ENCODE assay signal across 1 cellular context in genomic region chr4:188534917-188535316, GRCh38.
TF ChIP-seq lines count a peak whose summit lies in the region.

No MANE protein-coding gene starts in this region.

TF ChIP-seq in HepG2, 621 proteins besides CTCF, POLR2A, EP300 and RAD21 (continued from another document and continues in another):
- TF ChIP-seq, protein P1, sequence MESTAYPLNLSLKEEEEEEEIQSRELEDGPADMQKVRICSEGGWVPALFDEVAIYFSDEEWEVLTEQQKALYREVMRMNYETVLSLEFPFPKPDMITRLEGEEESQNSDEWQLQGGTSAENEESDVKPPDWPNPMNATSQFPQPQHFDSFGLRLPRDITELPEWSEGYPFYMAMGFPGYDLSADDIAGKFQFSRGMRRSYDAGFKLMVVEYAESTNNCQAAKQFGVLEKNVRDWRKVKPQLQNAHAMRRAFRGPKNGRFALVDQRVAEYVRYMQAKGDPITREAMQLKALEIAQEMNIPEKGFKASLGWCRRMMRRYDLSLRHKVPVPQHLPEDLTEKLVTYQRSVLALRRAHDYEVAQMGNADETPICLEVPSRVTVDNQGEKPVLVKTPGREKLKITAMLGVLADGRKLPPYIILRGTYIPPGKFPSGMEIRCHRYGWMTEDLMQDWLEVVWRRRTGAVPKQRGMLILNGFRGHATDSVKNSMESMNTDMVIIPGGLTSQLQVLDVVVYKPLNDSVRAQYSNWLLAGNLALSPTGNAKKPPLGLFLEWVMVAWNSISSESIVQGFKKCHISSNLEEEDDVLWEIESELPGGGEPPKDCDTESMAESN (CRISPR knock-in tag; conservative IDR thresholded peaks at IDR 0.05): no peak
- TF ChIP-seq CREBL2 (CRISPR knock-in tag; IDR thresholded peaks at IDR 0.05; ENCODE audit: borderline replicate concordance) (no peak), PHF5A (CRISPR knock-in tag; IDR thresholded peaks at IDR 0.05; ENCODE audit: low read depth, unreplicated experiment) (no peak), ZNF670 (CRISPR knock-in tag; IDR thresholded peaks at IDR 0.05; ENCODE audit: borderline replicate concordance) (peak; percentile 66; the same call in 1 of the 2 replicates), KDM5A (IDR thresholded peaks at IDR 0.05; ENCODE audit: borderline replicate concordance, low read length) (no peak), RARA (CRISPR knock-in tag; IDR thresholded peaks at IDR 0.05) (peak; percentile 96), DPF2 (CRISPR knock-in tag; IDR thresholded peaks at IDR 0.05; ENCODE audit: borderline replicate concordance, low read depth) (no peak), PCBP1 (IDR thresholded peaks at IDR 0.05; ENCODE audit: borderline replicate concordance, low read depth, low read length) (no peak), NFYB (CRISPR knock-in tag; IDR thresholded peaks at IDR 0.05) (peak; percentile 35; the same call in 1 of the 2 replicates), SMAD1 (CRISPR knock-in tag; IDR thresholded peaks at IDR 0.05; ENCODE audit: borderline replicate concordance, low read depth) (no peak), RFX1 (IDR thresholded peaks at IDR 0.05) (no peak), PHF20 (CRISPR knock-in tag; IDR thresholded peaks at IDR 0.05) (no peak), ZBTB10 (CRISPR knock-in tag; IDR thresholded peaks at IDR 0.05; ENCODE audit: borderline replicate concordance) (no peak), SRSF4 (IDR thresholded peaks at IDR 0.05; ENCODE audit: low read depth, low read length, poor library complexity, severe bottlenecking) (no peak), ZFYVE20 (CRISPR knock-in tag; IDR thresholded peaks at IDR 0.05; ENCODE audit: borderline replicate concordance, low read depth) (no peak), REXO4 (CRISPR knock-in tag; IDR thresholded peaks at IDR 0.05; ENCODE audit: borderline replicate concordance) (no peak), GMEB2 (CRISPR knock-in tag; IDR thresholded peaks at IDR 0.05; ENCODE audit: low read depth) (no peak), MAX (IDR thresholded peaks at IDR 0.05) (no peak), ZBTB33 (CRISPR knock-in tag; IDR thresholded peaks at IDR 0.05) (no peak), U2AF1 (optimal IDR thresholded peaks at IDR 0.05; ENCODE audit: low read depth, low read length) (no peak), MIER3 (CRISPR knock-in tag; IDR thresholded peaks at IDR 0.05; ENCODE audit: borderline replicate concordance) (no peak), MIXL1 (CRISPR knock-in tag; IDR thresholded peaks at IDR 0.05) (peak; percentile 63), ZNF598 (CRISPR knock-in tag; IDR thresholded peaks at IDR 0.05; ENCODE audit: borderline replicate concordance) (no peak), AGO1 (IDR thresholded peaks at IDR 0.05; ENCODE audit: low read depth, low read length, poor library complexity, severe bottlenecking) (no peak), ZNF136 (CRISPR knock-in tag; IDR thresholded peaks at IDR 0.05; ENCODE audit: low read depth) (no peak)
- TF ChIP-seq, protein P2, sequence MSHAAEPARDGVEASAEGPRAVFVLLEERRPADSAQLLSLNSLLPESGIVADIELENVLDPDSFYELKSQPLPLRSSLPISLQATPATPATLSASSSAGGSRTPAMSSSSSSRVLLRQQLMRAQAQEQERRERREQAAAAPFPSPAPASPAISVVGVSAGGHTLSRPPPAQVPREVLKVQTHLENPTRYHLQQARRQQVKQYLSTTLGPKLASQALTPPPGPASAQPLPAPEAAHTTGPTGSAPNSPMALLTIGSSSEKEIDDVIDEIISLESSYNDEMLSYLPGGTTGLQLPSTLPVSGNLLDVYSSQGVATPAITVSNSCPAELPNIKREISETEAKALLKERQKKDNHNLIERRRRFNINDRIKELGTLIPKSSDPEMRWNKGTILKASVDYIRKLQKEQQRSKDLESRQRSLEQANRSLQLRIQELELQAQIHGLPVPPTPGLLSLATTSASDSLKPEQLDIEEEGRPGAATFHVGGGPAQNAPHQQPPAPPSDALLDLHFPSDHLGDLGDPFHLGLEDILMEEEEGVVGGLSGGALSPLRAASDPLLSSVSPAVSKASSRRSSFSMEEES (CRISPR knock-in tag; IDR thresholded peaks at IDR 0.05): 0 out of 2 replicates have a peak, but pooled peaks have one; percentile 17
- TF ChIP-seq, protein P3, sequence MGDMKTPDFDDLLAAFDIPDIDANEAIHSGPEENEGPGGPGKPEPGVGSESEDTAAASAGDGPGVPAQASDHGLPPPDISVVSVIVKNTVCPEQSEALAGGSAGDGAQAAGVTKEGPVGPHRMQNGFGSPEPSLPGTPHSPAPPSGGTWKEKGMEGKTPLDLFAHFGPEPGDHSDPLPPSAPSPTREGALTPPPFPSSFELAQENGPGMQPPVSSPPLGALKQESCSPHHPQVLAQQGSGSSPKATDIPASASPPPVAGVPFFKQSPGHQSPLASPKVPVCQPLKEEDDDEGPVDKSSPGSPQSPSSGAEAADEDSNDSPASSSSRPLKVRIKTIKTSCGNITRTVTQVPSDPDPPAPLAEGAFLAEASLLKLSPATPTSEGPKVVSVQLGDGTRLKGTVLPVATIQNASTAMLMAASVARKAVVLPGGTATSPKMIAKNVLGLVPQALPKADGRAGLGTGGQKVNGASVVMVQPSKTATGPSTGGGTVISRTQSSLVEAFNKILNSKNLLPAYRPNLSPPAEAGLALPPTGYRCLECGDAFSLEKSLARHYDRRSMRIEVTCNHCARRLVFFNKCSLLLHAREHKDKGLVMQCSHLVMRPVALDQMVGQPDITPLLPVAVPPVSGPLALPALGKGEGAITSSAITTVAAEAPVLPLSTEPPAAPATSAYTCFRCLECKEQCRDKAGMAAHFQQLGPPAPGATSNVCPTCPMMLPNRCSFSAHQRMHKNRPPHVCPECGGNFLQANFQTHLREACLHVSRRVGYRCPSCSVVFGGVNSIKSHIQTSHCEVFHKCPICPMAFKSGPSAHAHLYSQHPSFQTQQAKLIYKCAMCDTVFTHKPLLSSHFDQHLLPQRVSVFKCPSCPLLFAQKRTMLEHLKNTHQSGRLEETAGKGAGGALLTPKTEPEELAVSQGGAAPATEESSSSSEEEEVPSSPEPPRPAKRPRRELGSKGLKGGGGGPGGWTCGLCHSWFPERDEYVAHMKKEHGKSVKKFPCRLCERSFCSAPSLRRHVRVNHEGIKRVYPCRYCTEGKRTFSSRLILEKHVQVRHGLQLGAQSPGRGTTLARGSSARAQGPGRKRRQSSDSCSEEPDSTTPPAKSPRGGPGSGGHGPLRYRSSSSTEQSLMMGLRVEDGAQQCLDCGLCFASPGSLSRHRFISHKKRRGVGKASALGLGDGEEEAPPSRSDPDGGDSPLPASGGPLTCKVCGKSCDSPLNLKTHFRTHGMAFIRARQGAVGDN (CRISPR knock-in tag; IDR thresholded peaks at IDR 0.05): no peak
- TF ChIP-seq, protein P4, sequence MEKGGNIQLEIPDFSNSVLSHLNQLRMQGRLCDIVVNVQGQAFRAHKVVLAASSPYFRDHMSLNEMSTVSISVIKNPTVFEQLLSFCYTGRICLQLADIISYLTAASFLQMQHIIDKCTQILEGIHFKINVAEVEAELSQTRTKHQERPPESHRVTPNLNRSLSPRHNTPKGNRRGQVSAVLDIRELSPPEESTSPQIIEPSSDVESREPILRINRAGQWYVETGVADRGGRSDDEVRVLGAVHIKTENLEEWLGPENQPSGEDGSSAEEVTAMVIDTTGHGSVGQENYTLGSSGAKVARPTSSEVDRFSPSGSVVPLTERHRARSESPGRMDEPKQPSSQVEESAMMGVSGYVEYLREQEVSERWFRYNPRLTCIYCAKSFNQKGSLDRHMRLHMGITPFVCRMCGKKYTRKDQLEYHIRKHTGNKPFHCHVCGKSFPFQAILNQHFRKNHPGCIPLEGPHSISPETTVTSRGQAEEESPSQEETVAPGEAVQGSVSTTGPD (CRISPR knock-in tag; IDR thresholded peaks at IDR 0.05): no peak
- TF ChIP-seq, protein P5, sequence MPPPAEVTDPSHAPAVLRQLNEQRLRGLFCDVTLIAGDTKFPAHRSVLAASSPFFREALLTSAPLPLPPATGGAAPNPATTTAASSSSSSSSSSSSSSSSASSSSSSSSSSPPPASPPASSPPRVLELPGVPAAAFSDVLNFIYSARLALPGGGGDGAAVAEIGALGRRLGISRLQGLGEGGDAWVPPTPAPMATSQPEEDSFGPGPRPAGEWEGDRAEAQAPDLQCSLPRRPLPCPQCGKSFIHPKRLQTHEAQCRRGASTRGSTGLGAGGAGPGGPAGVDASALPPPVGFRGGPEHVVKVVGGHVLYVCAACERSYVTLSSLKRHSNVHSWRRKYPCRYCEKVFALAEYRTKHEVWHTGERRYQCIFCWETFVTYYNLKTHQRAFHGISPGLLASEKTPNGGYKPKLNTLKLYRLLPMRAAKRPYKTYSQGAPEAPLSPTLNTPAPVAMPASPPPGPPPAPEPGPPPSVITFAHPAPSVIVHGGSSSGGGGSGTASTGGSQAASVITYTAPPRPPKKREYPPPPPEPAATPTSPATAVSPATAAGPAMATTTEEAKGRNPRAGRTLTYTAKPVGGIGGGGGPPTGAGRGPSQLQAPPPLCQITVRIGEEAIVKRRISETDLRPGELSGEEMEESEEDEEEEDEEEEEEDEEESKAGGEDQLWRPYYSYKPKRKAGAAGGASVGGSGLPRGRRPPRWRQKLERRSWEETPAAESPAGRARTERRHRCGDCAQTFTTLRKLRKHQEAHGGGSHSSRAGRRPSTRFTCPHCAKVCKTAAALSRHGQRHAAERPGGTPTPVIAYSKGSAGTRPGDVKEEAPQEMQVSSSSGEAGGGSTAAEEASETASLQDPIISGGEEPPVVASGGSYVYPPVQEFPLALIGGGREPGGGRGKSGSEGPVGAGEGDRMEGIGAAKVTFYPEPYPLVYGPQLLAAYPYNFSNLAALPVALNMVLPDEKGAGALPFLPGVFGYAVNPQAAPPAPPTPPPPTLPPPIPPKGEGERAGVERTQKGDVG (CRISPR knock-in tag; IDR thresholded peaks at IDR 0.05; ENCODE audit: borderline replicate concordance): no peak
